In the genomic region with DNA sequence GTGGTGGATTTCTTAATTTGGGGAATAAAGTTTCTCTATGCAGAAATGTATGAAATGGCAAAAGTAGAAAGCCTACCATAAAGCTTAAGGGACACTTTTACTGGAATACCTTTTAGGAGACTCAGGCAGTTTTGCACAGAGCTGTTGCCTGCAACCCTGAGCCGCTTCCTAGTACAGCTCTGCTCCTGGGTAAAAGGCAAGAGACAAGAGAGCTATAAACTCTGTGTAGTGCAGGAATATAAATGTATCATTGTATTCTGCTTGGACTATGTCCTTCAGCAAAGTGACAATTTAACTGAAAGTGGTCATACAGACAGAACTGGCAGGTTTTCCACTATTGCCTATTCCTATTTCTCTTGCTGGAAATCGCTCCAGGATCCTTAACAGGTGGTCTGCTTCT, we compare ENCODE assay signal across 28 cellular contexts.
"Had no signal": no experiment of that assay in that cellular context is flagged by ENCODE, and none has a peak within 500 bp of the region (broad histone marks: within the 10 kb centered on the region; RNA-seq: fewer than 3 reads in every experiment).

No MANE protein-coding gene starts in this region.

- H3K9me3 Mint-ChIP-seq: neural progenitor cell had no signal

- H3K27me3 ChIP-seq: left lung, neural progenitor cell, neutrophil, right atrium auricular region, right lobe of liver, stomach, testis, thyroid gland, upper lobe of right lung had no signal

- H3K4me1 ChIP-seq: left lung, lower lobe of right lung, neural progenitor cell, parathyroid adenoma, right atrium auricular region, right lobe of liver, stomach, testis, thyroid gland, upper lobe of right lung had no signal

- H3K4me1 Mint-ChIP-seq: naive thymus-derived CD4-positive, alpha-beta T cell; stimulated activated naive B cell treated with anti-CD40 and anti-IgM and Interleukin-4, amounts not matched to agents 10 μg/mL and 1 μg/mL and 100 μg/mL, for 72 hours had no signal

- ATAC-seq: left cardiac atrium; left lung; lower lobe of right lung; naive thymus-derived CD4-positive, alpha-beta T cell; natural killer cell treated with Interleukin-12 subunit alpha and Interleukin-12 subunit beta and Interleukin-15 and Interleukin-18, amount 100 ng/mL, for 72 hours; right lobe of liver; stimulated activated naive B cell treated with anti-CD40 and anti-IgM and Interleukin-4, amounts not matched to agents 10 μg/mL and 1 μg/mL and 100 μg/mL, for 72 hours; stimulated activated naive CD8-positive, alpha-beta T cell treated with anti-CD3 and anti-CD28 coated beads, Interleukin-15, Interleukin-2, amounts not matched to agents 100 U/mL and 50 U/mL, for 24 hours; upper lobe of right lung had no signal

- H3K27ac Mint-ChIP-seq: mesothelial cell of epicardium; naive thymus-derived CD4-positive, alpha-beta T cell; natural killer cell treated with Interleukin-12 subunit alpha and Interleukin-12 subunit beta and Interleukin-15 and Interleukin-18, amount 100 ng/mL, for 72 hours; neural progenitor cell; progenitor cell of endocrine pancreas; stimulated activated naive B cell treated with anti-CD40 and anti-IgM and Interleukin-4, amounts not matched to agents 10 μg/mL and 1 μg/mL and 100 μg/mL, for 72 hours had no signal

- H3K4me3 Mint-ChIP-seq: mesothelial cell of epicardium; naive thymus-derived CD4-positive, alpha-beta T cell; natural killer cell treated with Interleukin-12 subunit alpha and Interleukin-12 subunit beta and Interleukin-15 and Interleukin-18, amount 100 ng/mL, for 72 hours; neural progenitor cell; stimulated activated naive B cell treated with anti-CD40 and anti-IgM and Interleukin-4, amounts not matched to agents 10 μg/mL and 1 μg/mL and 100 μg/mL, for 72 hours had no signal

- H2AFZ ChIP-seq: neural progenitor cell, parathyroid adenoma had no signal

- H3K27ac ChIP-seq: left lung, lower lobe of right lung, neural progenitor cell, neutrophil, parathyroid adenoma, right atrium auricular region, right lobe of liver, stomach, testis, thyroid gland, upper lobe of right lung had no signal

- DNase-seq: hippocampal formation; kidney glomerular epithelial cell; left cardiac atrium; left lung; lower lobe of right lung; mammary epithelial cell; mesendoderm; naive thymus-derived CD4-positive, alpha-beta T cell; occipital lobe; right lobe of liver; stimulated activated CD4-positive, alpha-beta T cell treated with anti-CD3 and anti-CD28 coated beads, Interleukin-12 subunit alpha, Interleukin-12 subunit beta, amount 100 ng/mL, for 4 hours; stimulated activated CD4-positive, alpha-beta T cell treated with anti-CD3 and anti-CD28 coated beads, Interleukin-15, amount 100 ng/mL, for 24 hours; stimulated activated CD4-positive, alpha-beta T cell treated with anti-CD3 and anti-CD28 coated beads, Interleukin-2, amount 100 ng/mL, for 24 hours; stimulated activated CD4-positive, alpha-beta T cell treated with anti-CD3 and anti-CD28 coated beads, Interleukin-4, amount 100 ng/mL, for 1 hour; stimulated activated naive B cell treated with anti-CD40 and anti-IgM and Interleukin-4, amounts not matched to agents 10 μg/mL and 1 μg/mL and 100 μg/mL, for 72 hours; stimulated activated naive CD8-positive, alpha-beta T cell treated with anti-CD3 and anti-CD28 coated beads, Interleukin-15, Interleukin-2, amounts not matched to agents 100 U/mL and 50 U/mL, for 24 hours; stomach; testis; thyroid gland; trophoblast cell; upper lobe of right lung had no signal

- H3K9me3 ChIP-seq: left lung, lower lobe of right lung, neutrophil, right atrium auricular region, right lobe of liver, stomach, testis, thyroid gland, upper lobe of right lung had no signal

- H3K36me3 Mint-ChIP-seq: mesothelial cell of epicardium; natural killer cell treated with Interleukin-12 subunit alpha and Interleukin-12 subunit beta and Interleukin-15 and Interleukin-18, amount 100 ng/mL, for 72 hours; neural progenitor cell; stimulated activated naive B cell treated with anti-CD40 and anti-IgM and Interleukin-4, amounts not matched to agents 10 μg/mL and 1 μg/mL and 100 μg/mL, for 72 hours had no signal

- H3K4me2 ChIP-seq: neural progenitor cell had no signal

- H3K4me3 ChIP-seq: left lung, lower lobe of right lung, neural progenitor cell, right atrium auricular region, right lobe of liver, stomach, testis, thyroid gland, upper lobe of right lung had no signal

- H3K9ac ChIP-seq: neural progenitor cell, parathyroid adenoma had no signal

- H3K36me3 ChIP-seq: left lung, lower lobe of right lung, neural progenitor cell, neutrophil, right atrium auricular region, right lobe of liver, stomach, thyroid gland, upper lobe of right lung had no signal

- H3K27me3 Mint-ChIP-seq: natural killer cell treated with Interleukin-12 subunit alpha and Interleukin-12 subunit beta and Interleukin-15 and Interleukin-18, amount 100 ng/mL, for 72 hours; progenitor cell of endocrine pancreas; stimulated activated naive B cell treated with anti-CD40 and anti-IgM and Interleukin-4, amounts not matched to agents 10 μg/mL and 1 μg/mL and 100 μg/mL, for 72 hours had no signal
